Comparison of ENCODE assay signal across 29 cellular contexts in genomic region chr12:69951108-69951507, GRCh38.
"Had no signal": no experiment of that assay in that cellular context is flagged by ENCODE, and none has a peak within 500 bp of the region (broad histone marks: within the 10 kb centered on the region; RNA-seq: fewer than 3 reads in every experiment).

No MANE protein-coding gene starts in this region.

- FAIRE-seq: urothelium cell line had no signal

- H3K27me3 ChIP-seq: stomach, suprapubic skin, testis, thyroid gland, tibial artery, tibial nerve, transverse colon, upper lobe of left lung, upper lobe of right lung, uterus, vagina had no signal

- H3K9me3 Mint-ChIP-seq: stimulated activated effector memory CD8-positive, alpha-beta T cell treated with anti-CD3 and anti-CD28 coated beads, Interleukin-12 subunit alpha, Interleukin-12 subunit beta, amount 100 ng/mL, for 72 hours; stimulated activated memory B cell treated with anti-CD40 and anti-IgM and Interleukin-4, amounts not matched to agents 10 μg/mL and 1 μg/mL and 100 μg/mL, for 72 hours; stimulated activated naive B cell treated with anti-CD40 and anti-IgM and Interleukin-4, amounts not matched to agents 10 μg/mL and 1 μg/mL and 100 μg/mL, for 72 hours; stimulated activated naive CD8-positive, alpha-beta T cell treated with anti-CD3 and anti-CD28 coated beads, Interleukin-15, amount 100 ng/mL, for 72 hours; type B pancreatic cell had no signal

- H3K27ac Mint-ChIP-seq: stimulated activated effector memory CD8-positive, alpha-beta T cell treated with anti-CD3 and anti-CD28 coated beads, Interleukin-12 subunit alpha, Interleukin-12 subunit beta, amount 100 ng/mL, for 72 hours; stimulated activated memory B cell treated with anti-CD40 and anti-IgM and Interleukin-4, amounts not matched to agents 10 μg/mL and 1 μg/mL and 100 μg/mL, for 72 hours; stimulated activated naive B cell treated with anti-CD40 and anti-IgM and Interleukin-4, amounts not matched to agents 10 μg/mL and 1 μg/mL and 100 μg/mL, for 72 hours; stimulated activated naive CD8-positive, alpha-beta T cell treated with anti-CD3 and anti-CD28 coated beads, Interleukin-15, amount 100 ng/mL, for 72 hours; stimulated activated naive CD8-positive, alpha-beta T cell treated with anti-CD3 and anti-CD28 coated beads, Interleukin-15, Interleukin-2, amounts not matched to agents 100 ng/mL and 50 ng/mL, for 24 hours; type B pancreatic cell had no signal

- H3K4me3 Mint-ChIP-seq: stimulated activated effector memory CD8-positive, alpha-beta T cell treated with anti-CD3 and anti-CD28 coated beads, Interleukin-12 subunit alpha, Interleukin-12 subunit beta, amount 100 ng/mL, for 72 hours; stimulated activated memory B cell treated with anti-CD40 and anti-IgM and Interleukin-4, amounts not matched to agents 10 μg/mL and 1 μg/mL and 100 μg/mL, for 72 hours; stimulated activated naive B cell treated with anti-CD40 and anti-IgM and Interleukin-4, amounts not matched to agents 10 μg/mL and 1 μg/mL and 100 μg/mL, for 72 hours; stimulated activated naive CD8-positive, alpha-beta T cell treated with anti-CD3 and anti-CD28 coated beads, Interleukin-15, amount 100 ng/mL, for 72 hours; stimulated activated naive CD8-positive, alpha-beta T cell treated with anti-CD3 and anti-CD28 coated beads, Interleukin-15, Interleukin-2, amounts not matched to agents 100 ng/mL and 50 ng/mL, for 24 hours; type B pancreatic cell had no signal

- H3K4me1 ChIP-seq: stomach, suprapubic skin, testis, thyroid gland, tibial nerve, upper lobe of left lung, upper lobe of right lung, uterus, vagina had no signal

- H3K4me1 Mint-ChIP-seq: stimulated activated effector memory CD8-positive, alpha-beta T cell treated with anti-CD3 and anti-CD28 coated beads, Interleukin-12 subunit alpha, Interleukin-12 subunit beta, amount 100 ng/mL, for 72 hours; stimulated activated memory B cell treated with anti-CD40 and anti-IgM and Interleukin-4, amounts not matched to agents 10 μg/mL and 1 μg/mL and 100 μg/mL, for 72 hours; stimulated activated naive B cell treated with anti-CD40 and anti-IgM and Interleukin-4, amounts not matched to agents 10 μg/mL and 1 μg/mL and 100 μg/mL, for 72 hours; stimulated activated naive CD8-positive, alpha-beta T cell treated with anti-CD3 and anti-CD28 coated beads, Interleukin-15, amount 100 ng/mL, for 72 hours had no signal

- H3K36me3 ChIP-seq: stomach, suprapubic skin, thoracic aorta, thyroid gland, tibial artery, tibial nerve, transverse colon, upper lobe of left lung, upper lobe of right lung, uterus, vagina had no signal

- H3K9me3 ChIP-seq: stomach, suprapubic skin, testis, thyroid gland, tibial nerve, transverse colon, upper lobe of right lung, uterus, vagina had no signal

- H3K36me3 Mint-ChIP-seq: stimulated activated effector memory CD8-positive, alpha-beta T cell treated with anti-CD3 and anti-CD28 coated beads, Interleukin-12 subunit alpha, Interleukin-12 subunit beta, amount 100 ng/mL, for 72 hours; stimulated activated memory B cell treated with anti-CD40 and anti-IgM and Interleukin-4, amounts not matched to agents 10 μg/mL and 1 μg/mL and 100 μg/mL, for 72 hours; stimulated activated naive B cell treated with anti-CD40 and anti-IgM and Interleukin-4, amounts not matched to agents 10 μg/mL and 1 μg/mL and 100 μg/mL, for 72 hours; type B pancreatic cell had no signal

- H3K4me3 ChIP-seq: stomach, suprapubic skin, testis, thoracic aorta, thyroid gland, tibial artery, tibial nerve, transverse colon, upper lobe of left lung, upper lobe of right lung, uterus, vagina had no signal

- H3K27me3 Mint-ChIP-seq: stimulated activated memory B cell treated with anti-CD40 and anti-IgM and Interleukin-4, amounts not matched to agents 10 μg/mL and 1 μg/mL and 100 μg/mL, for 72 hours; stimulated activated naive B cell treated with anti-CD40 and anti-IgM and Interleukin-4, amounts not matched to agents 10 μg/mL and 1 μg/mL and 100 μg/mL, for 72 hours; stimulated activated naive CD8-positive, alpha-beta T cell treated with anti-CD3 and anti-CD28 coated beads, Interleukin-15, amount 100 ng/mL, for 72 hours; type B pancreatic cell had no signal

- H3K27ac ChIP-seq: stomach, suprapubic skin, testis, thoracic aorta, thyroid gland, tibial artery, tibial nerve, transverse colon, upper lobe of left lung, upper lobe of right lung, uterus, vagina had no signal

- DNase-seq: stimulated activated CD4-positive, alpha-beta T cell treated with anti-CD3 and anti-CD28 coated beads, Interleukin-2, amount 100 ng/mL, for 48 hours; stimulated activated CD4-positive, alpha-beta T cell treated with anti-CD3 and anti-CD28 coated beads, Interleukin-4, amount 100 ng/mL, for 1 hour; stimulated activated CD4-positive, alpha-beta T cell treated with anti-CD3 and anti-CD28 coated beads, Interleukin-4, amount 100 ng/mL, for 24 hours; stimulated activated CD4-positive, alpha-beta T cell treated with anti-CD3 and anti-CD28 coated beads, Interleukin-4, amount 100 ng/mL, for 4 hours; stimulated activated CD8-positive, alpha-beta memory T cell treated with anti-CD3 and anti-CD28 coated beads, Interleukin-4, amount 100 ng/mL, for 48 hours; stimulated activated naive B cell treated with anti-CD40 and anti-IgM and Interleukin-4, amounts not matched to agents 10 μg/mL and 1 μg/mL and 100 μg/mL, for 72 hours; stimulated activated naive CD4-positive, alpha-beta T cell; stimulated activated naive CD4-positive, alpha-beta T cell treated with Interleukin-2 at 50 U/mL for 16 hours; stimulated activated naive CD8-positive, alpha-beta T cell treated with anti-CD3 and anti-CD28 coated beads, Interleukin-15, amount 100 ng/mL, for 72 hours; stimulated activated naive CD8-positive, alpha-beta T cell treated with anti-CD3 and anti-CD28 coated beads, Interleukin-15, Interleukin-2, amounts not matched to agents 100 U/mL and 50 U/mL, for 24 hours; stomach; substantia nigra; testis; thyroid gland; tibial artery; transverse colon; trophoblast cell; upper lobe of left lung; upper lobe of right lung; uterus had no signal
